In genomic region chr3:185732782-185733181, GRCh38 we compare ENCODE assay signal across 15 cellular contexts.
A peak's percentile ranks its signal among the peaks of the same experiment; 100 is the strongest.
DNase-seq lines count a peak whose midpoint lies in the region; ATAC-seq, FAIRE-seq and TF ChIP-seq lines count a peak whose summit lies in the region.
"Had no signal": no experiment of that assay in that cellular context is flagged by ENCODE, and none has a peak within 500 bp of the region (broad histone marks: within the 10 kb centered on the region; RNA-seq: fewer than 3 reads in every experiment).

No MANE protein-coding gene starts in this region.

- TF ChIP-seq EP300 in HepG2 (IDR thresholded peaks at IDR 0.05; ENCODE audit: low read depth in 2 of 2, low read length in 2 of 2) = no peak
- TF ChIP-seq EP300 in HepG2 (CRISPR knock-in tag; IDR thresholded peaks at IDR 0.05; ENCODE audit: borderline replicate concordance) = no peak

- H3K79me2 ChIP-seq in mammary epithelial cell (ENCODE audit: insufficient read depth, low read length) = peaks cover 76% of the 10 kb centered on the region
- peaks cover 92% of the 10 kb centered on the region for H3K79me2 ChIP-seq in HepG2 (ENCODE audit: insufficient read depth, low read length)

- no peak for TF ChIP-seq POLR2A in HepG2 (IDR thresholded peaks at IDR 0.05; ENCODE audit: insufficient read depth in 1 of 2, low read depth in 2 of 2, low read length in 2 of 2)

- no peaks in the 10 kb centered on the region for H3K36me3 Mint-ChIP-seq in activated naive CD4-positive, alpha-beta T cell treated with anti-CD3 and anti-CD28 coated beads, Interleukin-2, amount 10 ng/mL, durations not matched to agents 7 days and 5 days
- H3K36me3 Mint-ChIP-seq: CD4-positive, CD25-positive, alpha-beta regulatory T cell had no signal

- peaks cover 4% of the 10 kb centered on the region for H3K27me3 Mint-ChIP-seq in activated naive CD4-positive, alpha-beta T cell treated with anti-CD3 and anti-CD28 coated beads, Interleukin-2, amount 10 ng/mL, durations not matched to agents 7 days and 5 days

- intact Hi-C loops in mammary epithelial cell (cut with micrococcal nuclease) = loop anchor here (10.0 kb wide), 1 partner anchor 202 kb away; the partner anchor contains the start of gene TRA2B
- intact Hi-C loops in HepG2 (cut with micrococcal nuclease; ENCODE audit: unreplicated experiment) = loop anchor here (5.0 kb wide), 1 partner anchor 90 kb away; no protein-coding TSS in a partner anchor

- H2AFZ ChIP-seq in mammary epithelial cell (ENCODE audit: low read depth, low read length) (no peak overlapping the region), HepG2 (ENCODE audit: low read length) (no peak overlapping the region)

- H3K9me3 Mint-ChIP-seq in activated naive CD4-positive, alpha-beta T cell treated with anti-CD3 and anti-CD28 coated beads, Interleukin-2, amount 10 ng/mL, durations not matched to agents 7 days and 5 days = no peaks in the 10 kb centered on the region
- H3K9me3 Mint-ChIP-seq: activated T-helper 2 cell treated with anti-CD3 and anti-CD28 coated beads, Interferon-gamma antibody, Interleukin-2, Interleukin-4, amounts not matched to agents 10 μg/mL and 5 μg/mL and 100 μg/mL, durations not matched to agents 14 hours and 24 hours and 36 hours had no signal

- H3K4me3 ChIP-seq in mammary epithelial cell (replicated peaks in 1 of 3; ENCODE audit: insufficient read depth in 1 of 3, low read depth in 2 of 3, low read length in 3 of 3) (no peak overlapping the region), HepG2 (replicated peaks in 1 of 3; ENCODE audit: insufficient read depth in 1 of 3, low read depth in 2 of 3, low read length in 3 of 3) (no peak overlapping the region)
- H3K4me3 ChIP-seq: GM12878 had no signal

- H3K4me1 ChIP-seq in mammary epithelial cell (ENCODE audit: insufficient read depth, low read length) (peaks cover 79% of the 10 kb centered on the region), HepG2 (ENCODE audit: insufficient read depth, low read length) (peaks cover 61% of the 10 kb centered on the region)

- FAIRE-seq in HepG2 (lab: Jason Lieb, UNC) = no peak
- FAIRE-seq: GM12878, islet of Langerhans had no signal

- in situ Hi-C loops in mammary epithelial cell (cut with MboI; ENCODE audit: low sequenced_read_pairs in 2 of 2) = no loop called here
- in situ Hi-C loops in HepG2 (cut with HindIII; ENCODE audit: extremely low pct_ligation_motif_present, low pct_unique_long_range_greater_than_20kb) = no loop called here

- TF ChIP-seq CTCF in mammary epithelial cell (conservative IDR thresholded peaks at IDR 0.05 in 1 of 2, IDR thresholded peaks at IDR 0.05 in 1 of 2; ENCODE audit: extremely low read depth in 1 of 2, insufficient read depth in 1 of 2, low read depth in 1 of 2, low read length in 2 of 2) (no peak), HepG2 (CRISPR knock-in tag; IDR thresholded peaks at IDR 0.05) (no peak)

- TF ChIP-seq RAD21 in HepG2 (CRISPR knock-in tag; IDR thresholded peaks at IDR 0.05) = no peak

- H4K20me1 ChIP-seq in mammary epithelial cell (ENCODE audit: insufficient read depth, low read length) = no peaks in the 10 kb centered on the region
- peaks cover 96% of the 10 kb centered on the region for H4K20me1 ChIP-seq in HepG2 (ENCODE audit: insufficient read depth, low read length)

- WGBS in mammary epithelial cell (ENCODE audit: low coverage, missing lambda C conversion rate) = 0% methylated on average over 1 of the region's 1 CpG
- 59% methylated on average over 1 of the region's 1 CpG for WGBS in HepG2 (ENCODE audit: low lambda C conversion rate)

- H3K36me3 ChIP-seq in mammary epithelial cell (ENCODE audit: insufficient read depth, low read length) (no peaks in the 10 kb centered on the region), HepG2 (replicated peaks in 1 of 2; ENCODE audit: control insufficient read depth in 1 of 2, insufficient read depth in 2 of 2, low read length in 2 of 2) (no peaks in the 10 kb centered on the region; a peak in 1 of 5 replicates)

- peak; percentile 64 for DNase-seq in AG20443 (ENCODE audit: low spot score)
- DNase-seq in LHCN-M2 (ENCODE audit: low read depth) = peak; percentile 84
- DNase-seq in mammary epithelial cell = peak; percentile 81
- peak; percentile 76 for DNase-seq in HepG2 (ENCODE audit: low spot score)
- DNase-seq in activated naive CD4-positive, alpha-beta T cell treated with anti-CD3 and anti-CD28 coated beads, Interleukin-2, amount 10 ng/mL, durations not matched to agents 7 days and 5 days = no peak
- DNase-seq in COR-L47 (lab: John Stamatoyannopoulos, UW) = no peak
- DNase-seq: CD4-positive, CD25-positive, alpha-beta regulatory T cell; NCI-H1092 treated with DMSO at 0.1 percent for 48 hours; posterior cingulate gyrus had no signal

- CTCF ChIA-PET in mammary epithelial cell (lab: Charles Lee; ENCODE audit: low non-redundant PET) = interaction anchor here (0.6 to 0.8 kb wide), 2 partner anchors 19 to 211 kb away, joined by 4 read pairs; no protein-coding TSS in a partner anchor
- CTCF ChIA-PET in HepG2 (lab: Yijun Ruan, JAX; ENCODE audit: low intra/inter-chr PET ratio, low total read pairs) = no interaction called here
- CTCF ChIA-PET in activated naive CD4-positive, alpha-beta T cell treated with anti-CD3 and anti-CD28 coated beads, Interleukin-2, amount 10 ng/mL, durations not matched to agents 7 days and 5 days (lab: Charles Lee) = interaction anchor here (1.4 kb wide), 1 partner anchor 72 kb away, joined by 5 read pairs; no protein-coding TSS in a partner anchor

- H3K27me3 ChIP-seq in mammary epithelial cell (ENCODE audit: insufficient read depth, low read length) (no peaks in the 10 kb centered on the region), HepG2 (ENCODE audit: control insufficient read depth in 1 of 2, insufficient read depth in 2 of 2, low read length in 2 of 2) (no peaks in the 10 kb centered on the region)

- no peaks in the 10 kb centered on the region for H3K9me3 ChIP-seq in mammary epithelial cell (replicated peaks; ENCODE audit: insufficient read depth, low read length)
- H3K9me3 ChIP-seq in HepG2 (ENCODE audit: low read length) = no peaks in the 10 kb centered on the region

- peak overlapping the region; percentile 99 for H3K27ac ChIP-seq in mammary epithelial cell (ENCODE audit: insufficient read depth, low read depth, low read length)
- H3K27ac ChIP-seq in HepG2 (ENCODE audit: extremely low read length, insufficient read depth, low read length) = peak overlapping the region; percentile 14
- H3K27ac ChIP-seq: VCaP had no signal

- peak overlapping the region; percentile 78 for H3K9ac ChIP-seq in mammary epithelial cell (ENCODE audit: insufficient read depth, low read length)
- H3K9ac ChIP-seq in HepG2 (ENCODE audit: insufficient read depth, low read depth, low read length) = no peak overlapping the region

- dilution Hi-C loops in mammary epithelial cell (cut with HindIII; ENCODE audit: low sequenced_read_pairs) = loop anchor here (5.0 kb wide), 1 partner anchor 60 kb away; no protein-coding TSS in a partner anchor

- no peak overlapping the region for H3K4me3 Mint-ChIP-seq in activated naive CD4-positive, alpha-beta T cell treated with anti-CD3 and anti-CD28 coated beads, Interleukin-2, amount 10 ng/mL, durations not matched to agents 7 days and 5 days
- H3K4me3 Mint-ChIP-seq: CD4-positive, CD25-positive, alpha-beta regulatory T cell had no signal

- BruUV-seq in mammary epithelial cell (replicated peaks; lab: Mats Ljungman, UMichigan) (no TSS peak), HepG2 (replicated peaks; lab: Mats Ljungman, UMichigan) (no TSS peak)

- POLR2A ChIA-PET in HepG2 (lab: Yijun Ruan, JAX) = no interaction called here

- H3K27ac Mint-ChIP-seq in activated naive CD4-positive, alpha-beta T cell treated with anti-CD3 and anti-CD28 coated beads, Interleukin-2, amount 10 ng/mL, durations not matched to agents 7 days and 5 days = no peak overlapping the region
- H3K27ac Mint-ChIP-seq: activated T-helper 2 cell treated with anti-CD3 and anti-CD28 coated beads, Interferon-gamma antibody, Interleukin-2, Interleukin-4, amounts not matched to agents 10 μg/mL and 5 μg/mL and 100 μg/mL, durations not matched to agents 14 hours and 24 hours and 36 hours; CD4-positive, CD25-positive, alpha-beta regulatory T cell had no signal

- no peaks in the 10 kb centered on the region for H3K4me1 Mint-ChIP-seq in activated naive CD4-positive, alpha-beta T cell treated with anti-CD3 and anti-CD28 coated beads, Interleukin-2, amount 10 ng/mL, durations not matched to agents 7 days and 5 days
- H3K4me1 Mint-ChIP-seq: CD4-positive, CD25-positive, alpha-beta regulatory T cell had no signal

- peak overlapping the region; percentile 55 for H3K4me2 ChIP-seq in mammary epithelial cell (ENCODE audit: insufficient read depth, low read depth, low read length)
- no peak overlapping the region for H3K4me2 ChIP-seq in HepG2 (ENCODE audit: low read depth, low read length)

- ATAC-seq in HepG2 (peak; percentile 31; the same call in 2 of the 3 replicates), GM21619 (IDR thresholded peaks at IDR 0.05; ENCODE audit: unreplicated experiment) (no peak), HG02610 (IDR thresholded peaks at IDR 0.05; ENCODE audit: unreplicated experiment) (no peak)

TF ChIP-seq in HepG2, 621 proteins besides CTCF, POLR2A, EP300 and RAD21:
- TF ChIP-seq SOX13 (IDR thresholded peaks at IDR 0.05) (no peak), SOX13 (CRISPR knock-in tag; conservative IDR thresholded peaks at IDR 0.05 in 1 of 2, IDR thresholded peaks at IDR 0.05 in 1 of 2) (peak in 1 of 2 experiments; percentile 24; a peak in 1 of 4 replicates), SP2 (CRISPR knock-in tag; IDR thresholded peaks at IDR 0.05) (no peak), ZNF431 (CRISPR knock-in tag; IDR thresholded peaks at IDR 0.05; ENCODE audit: borderline replicate concordance, low read depth) (no peak), TEAD3 (CRISPR knock-in tag; optimal IDR thresholded peaks at IDR 0.05; ENCODE audit: borderline replicate concordance) (peak; percentile 41), ZFP1 (CRISPR knock-in tag; IDR thresholded peaks at IDR 0.05) (no peak), GATA4 (IDR thresholded peaks at IDR 0.05; ENCODE audit: borderline replicate concordance, low read depth) (no peak), ZNF775 (CRISPR knock-in tag; IDR thresholded peaks at IDR 0.05; ENCODE audit: borderline replicate concordance) (no peak), ZBTB1 (CRISPR knock-in tag; IDR thresholded peaks at IDR 0.05; ENCODE audit: borderline replicate concordance) (no peak), ZNF781 (CRISPR knock-in tag; IDR thresholded peaks at IDR 0.05; ENCODE audit: borderline replicate concordance, not compliant biosample characterization) (no peak), GFI1 (CRISPR knock-in tag; IDR thresholded peaks at IDR 0.05; ENCODE audit: borderline replicate concordance) (no peak)

Comparison
In these comparisons a context has a peak if more than half of its experiments do, and no peak if none do; other contexts are left out.
1. DNase-seq: peak in AG20443 (single experiment), LHCN-M2 (single experiment), mammary epithelial cell (single experiment) and HepG2 (single experiment); none in activated naive CD4-positive, alpha-beta T cell treated with anti-CD3 and anti-CD28 coated beads, Interleukin-2, amount 10 ng/mL, durations not matched to agents 7 days and 5 days (single experiment) and COR-L47 (single experiment).